Comparison of ENCODE assay signal across 8 cellular contexts in genomic region chr1:193185861-193186714, GRCh38. TPM values are rescaled to one million over a fixed set of nuclear protein-coding genes. Genes with fewer than 3 reads are reported as not detected.
A peak's percentile ranks its signal among the peaks of the same experiment; 100 is the strongest.
DNase-seq lines count a peak whose midpoint lies in the region; ATAC-seq and TF ChIP-seq lines count a peak whose summit lies in the region.

B3GALT2 (minus strand) TSS chr1:193186613; CDS start chr1:193181562, 5,051 bp downstream.

- ATAC-seq in activated naive CD8-positive, alpha-beta T cell treated with anti-CD3 and anti-CD28 coated beads, Interleukin-2, amount 10 ng/mL, durations not matched to agents 7 days and 5 days (ENCODE audit: low read depth): peak; percentile 60
- ATAC-seq in HG02852 (IDR thresholded peaks at IDR 0.05; ENCODE audit: unreplicated experiment) (no peak), HG02763 (IDR thresholded peaks at IDR 0.05; ENCODE audit: unreplicated experiment) (no peak)

- no peaks in the 10 kb centered on the region for H3K27me3 Mint-ChIP-seq in activated naive CD8-positive, alpha-beta T cell treated with anti-CD3 and anti-CD28 coated beads, Interleukin-2, amount 10 ng/mL, durations not matched to agents 7 days and 5 days
- no peaks in the 10 kb centered on the region for H3K27me3 Mint-ChIP-seq in progenitor cell of endocrine pancreas

- no peak for TF ChIP-seq CTCF in progenitor cell of endocrine pancreas (IDR thresholded peaks at IDR 0.05; ENCODE audit: unreplicated experiment)

- DNase-seq in ELR (ENCODE audit: low read depth) (peak; percentile 42), NCI-H2107 (lab: John Stamatoyannopoulos, UW) (peak; percentile 10), cardiac septum (ENCODE audit: low spot score) (no peak), progenitor cell of endocrine pancreas (ENCODE audit: low spot score, unreplicated experiment) (no peak), CD1c-positive myeloid dendritic cell (ENCODE audit: extremely low spot score) (no peak)
- DNase-seq in activated naive CD8-positive, alpha-beta T cell treated with anti-CD3 and anti-CD28 coated beads, Interleukin-2, amount 10 ng/mL, durations not matched to agents 7 days and 5 days: no peak

- H3K36me3 Mint-ChIP-seq in activated naive CD8-positive, alpha-beta T cell treated with anti-CD3 and anti-CD28 coated beads, Interleukin-2, amount 10 ng/mL, durations not matched to agents 7 days and 5 days: peaks cover 8% of the 10 kb centered on the region
- H3K36me3 Mint-ChIP-seq in progenitor cell of endocrine pancreas (ENCODE audit: insufficient read depth): peaks cover 2% of the 10 kb centered on the region

- intact Hi-C loops in cardiac septum (cut with DNase I): loop anchor here (5.0 to 10.0 kb wide), 7 partner anchors 221 to 1109 kb away; no protein-coding TSS in a partner anchor

- no peak within 1 kb of the TSS for H3K27ac Mint-ChIP-seq in activated naive CD8-positive, alpha-beta T cell treated with anti-CD3 and anti-CD28 coated beads, Interleukin-2, amount 10 ng/mL, durations not matched to agents 7 days and 5 days
- H3K27ac Mint-ChIP-seq in progenitor cell of endocrine pancreas: peak within 1 kb of the TSS; percentile 92

- peak within 1 kb of the TSS; percentile 38 for H3K4me3 Mint-ChIP-seq in activated naive CD8-positive, alpha-beta T cell treated with anti-CD3 and anti-CD28 coated beads, Interleukin-2, amount 10 ng/mL, durations not matched to agents 7 days and 5 days
- H3K4me3 Mint-ChIP-seq in progenitor cell of endocrine pancreas (ENCODE audit: low read depth): peak within 1 kb of the TSS; percentile 51

- POLR2A ChIA-PET in activated naive CD8-positive, alpha-beta T cell treated with anti-CD3 and anti-CD28 coated beads, Interleukin-2, amount 10 ng/mL, durations not matched to agents 7 days and 5 days (lab: Charles Lee): no interaction called here

- peaks cover 19% of the 10 kb centered on the region for H3K4me1 Mint-ChIP-seq in activated naive CD8-positive, alpha-beta T cell treated with anti-CD3 and anti-CD28 coated beads, Interleukin-2, amount 10 ng/mL, durations not matched to agents 7 days and 5 days
- H3K4me1 Mint-ChIP-seq in progenitor cell of endocrine pancreas (ENCODE audit: low read depth): peaks cover 52% of the 10 kb centered on the region

- peaks cover 1% of the 10 kb centered on the region for H3K9me3 Mint-ChIP-seq in activated naive CD8-positive, alpha-beta T cell treated with anti-CD3 and anti-CD28 coated beads, Interleukin-2, amount 10 ng/mL, durations not matched to agents 7 days and 5 days
- H3K9me3 Mint-ChIP-seq in progenitor cell of endocrine pancreas (ENCODE audit: low read depth): no peaks in the 10 kb centered on the region

RNA-seq across cellular contexts. Expression of gene B3GALT2, which starts in this region (rescaled TPM):
- 1 to 10 TPM; 6.0 to 7.1 TPM for total RNA-seq in activated naive CD8-positive, alpha-beta T cell treated with anti-CD3 and anti-CD28 coated beads, Interleukin-2, amount 10 ng/mL, durations not matched to agents 7 days and 5 days
- total RNA-seq in cardiac septum (30.3 TPM), progenitor cell of endocrine pancreas (0.44 and 0.79 TPM in 2 replicates)

Comparison
In these comparisons a context has a peak if more than half of its experiments do, and no peak if none do; other contexts are left out.
1. DNase-seq: peak in ELR (single experiment) and NCI-H2107 (single experiment); none in activated naive CD8-positive, alpha-beta T cell treated with anti-CD3 and anti-CD28 coated beads, Interleukin-2, amount 10 ng/mL, durations not matched to agents 7 days and 5 days (single experiment), cardiac septum (single experiment), progenitor cell of endocrine pancreas (single experiment) and CD1c-positive myeloid dendritic cell (single experiment).